ENCODE assay signal across 18 cellular contexts in genomic region chr2:171531836-171532450, GRCh38. TPM values are rescaled to one million over a fixed set of nuclear protein-coding genes. Genes with fewer than 3 reads are reported as not detected.
DNase-seq lines count a peak whose midpoint lies in the region; TF ChIP-seq lines count a peak whose summit lies in the region.
"Had no signal": no experiment of that assay in that cellular context is flagged by ENCODE, and none has a peak within 500 bp of the region (broad histone marks: within the 10 kb centered on the region; RNA-seq: fewer than 3 reads in every experiment).

No MANE protein-coding gene starts in this region.

- H3K27me3 ChIP-seq in tibial artery (no peaks in the 10 kb centered on the region), HAP-1 (ENCODE audit: low read depth) (no peaks in the 10 kb centered on the region)

- DNase-seq in HFFc6 (peak; percentile 41), fibroblast of pulmonary artery (ENCODE audit: low read depth) (peak; percentile 6), tibial artery (no peak), HAP-1 (ENCODE audit: low spot score in 2 of 2) (no peak), anterior cingulate cortex (lab: John Stamatoyannopoulos, UW) (no peak)
- no peak for DNase-seq in activated T-cell treated with anti-CD3 and anti-CD28 coated beads, Interleukin-2, amount 50 U/mL, for 24 hours
- DNase-seq: activated CD4-positive, alpha-beta T cell treated with anti-CD3 and anti-CD28 coated beads for 36 hours; activated CD8-positive, alpha-beta memory T cell treated with anti-CD3 and anti-CD28 coated beads, Interleukin-2, amount 50 U/mL, for 4 hours; activated naive CD4-positive, alpha-beta T cell; CD4-positive, CD25-positive, alpha-beta regulatory T cell; DND-41; NCI-H1105; NCI-H774; retina; RPMI8226 had no signal

- peak overlapping the region; percentile 85 for H3K4me3 Mint-ChIP-seq in HFFc6
- no peak overlapping the region for H3K4me3 Mint-ChIP-seq in activated T-cell treated with anti-CD3 and anti-CD28 coated beads, Interleukin-2, amount 50 U/mL, for 24 hours
- H3K4me3 Mint-ChIP-seq: activated CD4-positive, alpha-beta T cell treated with anti-CD3 and anti-CD28 coated beads for 36 hours; CD4-positive, CD25-positive, alpha-beta regulatory T cell; natural killer cell treated with Interleukin-12 subunit alpha and Interleukin-12 subunit beta and Interleukin-15 and Interleukin-18, amount 100 ng/mL, for 72 hours had no signal

- no peaks in the 10 kb centered on the region for H3K9me3 ChIP-seq in tibial artery
- H3K9me3 ChIP-seq in HAP-1 = no peaks in the 10 kb centered on the region

- peaks cover 4% of the 10 kb centered on the region; the same call in 1 of the 2 replicates for H3K9me3 Mint-ChIP-seq in HFFc6
- H3K9me3 Mint-ChIP-seq in activated T-cell treated with anti-CD3 and anti-CD28 coated beads, Interleukin-2, amount 50 U/mL, for 24 hours = peaks cover 6% of the 10 kb centered on the region

- H3K27ac Mint-ChIP-seq in HFFc6 = peak overlapping the region; percentile 93
- H3K27ac Mint-ChIP-seq in activated T-cell treated with anti-CD3 and anti-CD28 coated beads, Interleukin-2, amount 50 U/mL, for 24 hours = no peak overlapping the region
- H3K27ac Mint-ChIP-seq: activated CD4-positive, alpha-beta T cell treated with anti-CD3 and anti-CD28 coated beads for 36 hours; CD4-positive, CD25-positive, alpha-beta regulatory T cell; natural killer cell treated with Interleukin-12 subunit alpha and Interleukin-12 subunit beta and Interleukin-15 and Interleukin-18, amount 100 ng/mL, for 72 hours had no signal

- peaks cover 0 to 76% (median 34%) of the 10 kb centered on the region in 4 donors for H3K4me1 ChIP-seq in tibial artery
- no peaks in the 10 kb centered on the region for H3K4me1 ChIP-seq in HAP-1

- TF ChIP-seq CTCF in HFFc6 (IDR thresholded peaks at IDR 0.05) (no peak), WI38 (IDR thresholded peaks at IDR 0.05; ENCODE audit: low read depth, low read length) (no peak), fibroblast of pulmonary artery (IDR thresholded peaks at IDR 0.05; ENCODE audit: low read length, missing control alignments) (no peak), tibial artery (IDR thresholded peaks at IDR 0.05) (no peak)

- H3K27me3 Mint-ChIP-seq in HFFc6 (ENCODE audit: insufficient read depth) = no peaks in the 10 kb centered on the region; the same call in 1 of the 2 replicates
- H3K27me3 Mint-ChIP-seq in activated T-cell treated with anti-CD3 and anti-CD28 coated beads, Interleukin-2, amount 50 U/mL, for 24 hours = peaks cover 30% of the 10 kb centered on the region

- peak overlapping the region; percentile 20; the same call in 1 of the 2 replicates for H3K4me3 ChIP-seq in WI38 (ENCODE audit: low read depth, low read length)
- no peak overlapping the region for H3K4me3 ChIP-seq in fibroblast of pulmonary artery (replicated peaks; ENCODE audit: low read depth, low read length)
- peak overlapping the region in 1 of 2 donors; percentile 11 for H3K4me3 ChIP-seq in tibial artery
- H3K4me3 ChIP-seq in HAP-1 = no peak overlapping the region
- H3K4me3 ChIP-seq: lung had no signal

- H3K36me3 Mint-ChIP-seq in HFFc6 (ENCODE audit: low read depth) = peaks cover 24% of the 10 kb centered on the region
- H3K36me3 Mint-ChIP-seq in activated T-cell treated with anti-CD3 and anti-CD28 coated beads, Interleukin-2, amount 50 U/mL, for 24 hours (ENCODE audit: low read depth) = no peaks in the 10 kb centered on the region
- H3K36me3 Mint-ChIP-seq: CD4-positive, CD25-positive, alpha-beta regulatory T cell; natural killer cell treated with Interleukin-12 subunit alpha and Interleukin-12 subunit beta and Interleukin-15 and Interleukin-18, amount 100 ng/mL, for 72 hours had no signal

- peak overlapping the region; percentile 65 to 72 for H3K27ac ChIP-seq in tibial artery

- H3K4me1 Mint-ChIP-seq in HFFc6 (ENCODE audit: low read depth) = peaks cover 54% of the 10 kb centered on the region
- H3K4me1 Mint-ChIP-seq in activated T-cell treated with anti-CD3 and anti-CD28 coated beads, Interleukin-2, amount 50 U/mL, for 24 hours (ENCODE audit: low read depth) = no peaks in the 10 kb centered on the region
- H3K4me1 Mint-ChIP-seq: activated CD4-positive, alpha-beta T cell treated with anti-CD3 and anti-CD28 coated beads for 36 hours; CD4-positive, CD25-positive, alpha-beta regulatory T cell had no signal

- intact Hi-C loops in tibial artery (cut with DNase I; ENCODE audit: low total_unique reads) = no loop called here

- in situ Hi-C loops in HAP-1 (cut with MboI; ENCODE audit: low sequenced_read_pairs) = no loop called here

- H3K36me3 ChIP-seq in tibial artery (peaks cover 0 to 4% (median 0%) of the 10 kb centered on the region in 3 donors), HAP-1 (replicated peaks) (no peaks in the 10 kb centered on the region)

RNA-seq across cellular contexts. Expression of gene CYBRD1, which starts 9.7 kb away (rescaled TPM):
- total RNA-seq in HFFc6 (2021; fragmentation: NEBNext Ultra II Directional; extraction: Animal tissue kit (Norgen Biotek cat#: 25700)) = 100 to 1,000 TPM; 108 to 141 (median 131) TPM

Comparison
In these comparisons a context has a peak if more than half of its experiments do, and no peak if none do; other contexts are left out.
1. DNase-seq: peak in HFFc6 (single experiment) and fibroblast of pulmonary artery (single experiment); none in tibial artery (0 of 2), activated T-cell treated with anti-CD3 and anti-CD28 coated beads, Interleukin-2, amount 50 U/mL, for 24 hours (single experiment), HAP-1 (0 of 2) and anterior cingulate cortex (0 of 58).